8 cellular contexts compared by ENCODE assay signal in the genomic region with DNA sequence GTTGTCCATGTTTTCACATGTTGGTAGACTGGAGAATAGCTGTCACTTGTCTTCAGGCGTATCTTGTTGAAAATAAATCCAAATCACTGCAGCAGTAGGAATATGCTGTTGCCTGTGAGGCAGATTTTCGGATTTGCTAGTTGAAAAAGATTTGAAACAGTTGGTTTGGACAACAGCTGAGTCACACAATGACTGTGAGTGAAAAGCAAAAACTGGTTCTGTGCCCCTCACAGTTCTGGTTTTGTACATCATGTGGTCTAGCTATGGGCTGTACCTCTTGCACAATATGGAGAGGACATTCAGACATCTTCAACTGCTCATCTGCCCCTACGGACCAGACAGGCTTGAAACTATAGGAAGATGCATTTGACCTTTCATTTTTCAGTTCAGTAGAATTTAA. TPM values are rescaled to one million over a fixed set of nuclear protein-coding genes. Genes with fewer than 3 reads are reported as not detected.
DNase-seq lines count a peak whose midpoint lies in the region; ATAC-seq and TF ChIP-seq lines count a peak whose summit lies in the region.

No MANE protein-coding gene starts in this region.

- intact Hi-C loops in colonic mucosa (cut with DNase I), result no loop called here

- peak overlapping the region; percentile 92 to 99 (median 98) for H3K27ac Mint-ChIP-seq in CD8-positive, alpha-beta memory T cell

- H3K4me1 Mint-ChIP-seq in CD8-positive, alpha-beta memory T cell, result peaks cover 62 to 76% (median 68%) of the 10 kb centered on the region in 3 donors

- no peak for ATAC-seq in HG03342 (IDR thresholded peaks at IDR 0.05; ENCODE audit: unreplicated experiment)

- no peaks in the 10 kb centered on the region for H3K9me3 ChIP-seq in CD8-positive, alpha-beta memory T cell (ENCODE audit: low read length)
- H3K9me3 ChIP-seq in colonic mucosa (no peaks in the 10 kb centered on the region), mucosa of stomach (ENCODE audit: control insufficient read depth, low read length) (no peaks in the 10 kb centered on the region), WERI-Rb-1 (ENCODE audit: severe bottlenecking) (no peaks in the 10 kb centered on the region)

- no peak for DNase-seq in CD8-positive, alpha-beta memory T cell
- DNase-seq in NOMO-1 treated with dmso at 0.1 percent for 144 hours (lab: John Stamatoyannopoulos, UW; ENCODE audit: unreplicated experiment) (peak; percentile 27), colonic mucosa (no peak), nucleus accumbens (lab: John Stamatoyannopoulos, UW) (no peak), HK-2 (ENCODE audit: unreplicated experiment) (no peak), WERI-Rb-1 (no peak)

- TF ChIP-seq CTCF in colonic mucosa (IDR thresholded peaks at IDR 0.05) (no peak), WERI-Rb-1 (IDR thresholded peaks at IDR 0.05; ENCODE audit: low read depth, low read length) (no peak)

- H3K36me3 Mint-ChIP-seq in CD8-positive, alpha-beta memory T cell, result peaks cover 0 to 43% (median 8%) of the 10 kb centered on the region in 3 donors

- peak overlapping the region; percentile 97 to 100 for H3K9ac ChIP-seq in colonic mucosa (ENCODE audit: low read depth in 2 of 2, low read length in 2 of 2)
- peak overlapping the region; percentile 99 for H3K9ac ChIP-seq in mucosa of stomach (ENCODE audit: low read length)

- H3K27ac ChIP-seq in CD8-positive, alpha-beta memory T cell (ENCODE audit: low read depth, low read length), result peak overlapping the region; percentile 96
- H3K27ac ChIP-seq in colonic mucosa, result peak overlapping the region; percentile 96
- no peak overlapping the region for H3K27ac ChIP-seq in WERI-Rb-1

- H3K4me3 Mint-ChIP-seq in CD8-positive, alpha-beta memory T cell, result peak overlapping the region; percentile 94 to 98 (median 96)

- H3K27me3 Mint-ChIP-seq in CD8-positive, alpha-beta memory T cell, result peaks cover 0 to 3% of the 10 kb centered on the region in 2 donors

- no peaks in the 10 kb centered on the region for H3K27me3 ChIP-seq in CD8-positive, alpha-beta memory T cell (ENCODE audit: insufficient read depth, low read length, poor library complexity, severe bottlenecking)
- H3K27me3 ChIP-seq in colonic mucosa (no peaks in the 10 kb centered on the region), mucosa of stomach (ENCODE audit: control insufficient read depth, insufficient read depth, low read length) (no peaks in the 10 kb centered on the region), WERI-Rb-1 (ENCODE audit: insufficient read depth, low read depth, severe bottlenecking) (no peaks in the 10 kb centered on the region)

- H3K36me3 ChIP-seq in CD8-positive, alpha-beta memory T cell (ENCODE audit: insufficient read depth, low read length), result peaks cover 6% of the 10 kb centered on the region
- H3K36me3 ChIP-seq in colonic mucosa (no peaks in the 10 kb centered on the region), mucosa of stomach (ENCODE audit: control insufficient read depth, insufficient read depth, low read length) (peaks cover 10% of the 10 kb centered on the region), WERI-Rb-1 (peaks cover 3% of the 10 kb centered on the region)

- CTCF ChIA-PET in CD8-positive, alpha-beta memory T cell (lab: Charles Lee), result interaction anchor here (1.6 to 1.8 kb wide), 2 partner anchors 14 to 18 kb away, joined by 4 to 5 read pairs; no protein-coding TSS in a partner anchor

- H3K4me3 ChIP-seq in CD8-positive, alpha-beta memory T cell (ENCODE audit: low read length), result peak overlapping the region; percentile 94
- H3K4me3 ChIP-seq in colonic mucosa (peak overlapping the region; percentile 92), mucosa of stomach (ENCODE audit: low read length) (peak overlapping the region; percentile 93), WERI-Rb-1 (ENCODE audit: low read depth, low read length) (no peak overlapping the region)

- peaks cover 65% of the 10 kb centered on the region for H3K4me1 ChIP-seq in CD8-positive, alpha-beta memory T cell (ENCODE audit: insufficient read depth, low read length)
- peaks cover 42% of the 10 kb centered on the region for H3K4me1 ChIP-seq in colonic mucosa
- H3K4me1 ChIP-seq in mucosa of stomach (ENCODE audit: control insufficient read depth, insufficient read depth, low read length), result peaks cover 59% of the 10 kb centered on the region

- no peaks in the 10 kb centered on the region for H3K9me3 Mint-ChIP-seq in CD8-positive, alpha-beta memory T cell

- POLR2A ChIA-PET in CD8-positive, alpha-beta memory T cell (lab: Charles Lee), result interaction anchor here (0.9 kb wide), 1 partner anchor 14 kb away, joined by 3 read pairs; no protein-coding TSS in a partner anchor

RNA-seq across cellular contexts. Expression of a gene that starts 1.8 kb away (rescaled TPM):
- 100 to 1,000 TPM; 379 TPM for total RNA-seq in CD8-positive, alpha-beta memory T cell
- 569 TPM for polyA plus RNA-seq in CD8-positive, alpha-beta memory T cell
- total RNA-seq in colonic mucosa, result 100 to 1,000 TPM; 522 to 586 TPM

RNA-seq across cellular contexts. Expression of a gene that starts 18.8 kb away (rescaled TPM):
- 10 to 100 TPM; 28.7 to 29.2 TPM for total RNA-seq in CD8-positive, alpha-beta memory T cell
- 21.4 TPM for polyA plus RNA-seq in CD8-positive, alpha-beta memory T cell
- total RNA-seq in colonic mucosa, result 10 to 100 TPM; 14.9 to 26.4 TPM

RNA-seq across cellular contexts. Expression of a gene that starts 24.8 kb away (rescaled TPM):
- total RNA-seq in CD8-positive, alpha-beta memory T cell, result 10 to 100 TPM; 70.0 to 71.8 TPM
- polyA plus RNA-seq in CD8-positive, alpha-beta memory T cell, result 146 TPM
- total RNA-seq in colonic mucosa, result 10 to 100 TPM; 33.0 to 60.7 TPM

RNA-seq across cellular contexts. Expression of a gene that starts 55.8 kb away (rescaled TPM):
- total RNA-seq in CD8-positive, alpha-beta memory T cell, result 100 to 1,000 TPM; 222 to 245 TPM
- polyA plus RNA-seq in CD8-positive, alpha-beta memory T cell, result 467 TPM
- total RNA-seq in colonic mucosa, result 100 to 1,000 TPM; 178 to 221 TPM
